ENCODE assay signal across 8 cellular contexts in the genomic region with DNA sequence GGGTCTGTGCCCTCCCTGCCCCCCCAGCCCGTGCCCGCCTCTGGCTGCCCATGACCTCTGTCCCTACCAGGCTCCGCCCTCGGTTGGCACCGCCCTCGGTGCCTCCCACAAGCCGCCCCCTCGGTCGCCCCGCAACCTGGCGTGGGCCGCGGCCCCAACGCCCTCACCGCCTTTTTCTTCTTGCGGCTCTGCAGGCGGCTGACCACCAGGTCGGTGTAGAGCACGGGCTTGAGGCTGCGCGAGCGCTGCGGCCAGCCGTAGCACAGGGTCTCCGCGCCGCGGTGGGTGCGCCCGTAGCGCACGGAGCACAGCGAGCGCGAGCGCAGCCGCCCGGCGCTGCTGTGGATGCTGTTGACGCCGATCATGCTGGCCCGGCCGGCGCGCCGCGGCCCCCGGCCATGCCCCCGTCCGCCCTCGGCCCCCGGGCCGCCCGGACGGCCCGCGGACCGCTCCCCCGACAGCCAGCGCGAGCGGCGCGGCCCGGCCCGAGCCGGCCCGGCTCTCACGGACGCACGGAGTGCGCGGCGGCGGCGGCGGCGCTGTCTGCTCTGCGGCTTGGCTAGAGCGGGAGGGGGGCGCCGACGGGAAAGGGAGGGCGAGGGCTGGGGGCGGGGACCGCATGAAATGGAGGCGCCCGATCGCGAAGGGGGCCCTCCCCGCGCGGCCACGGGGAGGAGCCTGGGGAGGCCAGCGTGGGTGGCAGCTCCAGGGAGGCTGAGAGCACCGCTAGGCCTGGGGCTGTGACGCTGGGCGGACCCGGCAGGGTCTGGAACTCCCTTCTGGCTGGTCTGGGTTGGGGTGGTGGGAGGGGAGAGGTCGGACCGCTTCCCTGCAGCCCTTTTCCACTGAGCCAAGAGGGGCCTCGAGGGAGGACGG. TPM values are rescaled to one million over a fixed set of nuclear protein-coding genes. Genes with fewer than 3 reads are reported as not detected.
DNase-seq lines count a peak whose midpoint lies in the region; ATAC-seq and TF ChIP-seq lines count a peak whose summit lies in the region.

No MANE protein-coding gene starts in this region.

- H3K4me2 ChIP-seq in mesenchymal stem cell (ENCODE audit: low read length, poor library complexity, severe bottlenecking) = peak overlapping the region; percentile 72

- H3K4ac ChIP-seq in mesenchymal stem cell (ENCODE audit: low read depth in 1 of 2, low read length in 2 of 2) = no peak overlapping the region

- H3K27ac ChIP-seq in HL-60 (replicated peaks) (no peak overlapping the region), cingulate gyrus (ENCODE audit: low read depth, low read length) (peak overlapping the region; percentile 83), mesenchymal stem cell (ENCODE audit: low read length, poor library complexity, severe bottlenecking) (no peak overlapping the region)

- no peak overlapping the region for H3K23ac ChIP-seq in mesenchymal stem cell (ENCODE audit: low read length in 2 of 2)

- H3K27me3 ChIP-seq in HL-60 (ENCODE audit: insufficient read depth, poor library complexity, severe bottlenecking) = peaks cover 54% of the 10 kb centered on the region
- peaks cover 79% of the 10 kb centered on the region in 2 experiments for H3K27me3 ChIP-seq in mesenchymal stem cell (ENCODE audit: control insufficient read depth in 1 of 2, insufficient read depth in 1 of 2, low read length in 2 of 2)

- no peak overlapping the region for H2BK120ac ChIP-seq in mesenchymal stem cell (ENCODE audit: low read depth, low read length)

- no peaks in the 10 kb centered on the region for H3K79me1 ChIP-seq in mesenchymal stem cell (replicated peaks; ENCODE audit: low read length, poor library complexity, severe bottlenecking)

- H2BK15ac ChIP-seq in mesenchymal stem cell (ENCODE audit: low read depth, poor library complexity, severe bottlenecking) = no peak overlapping the region

- no peak for ATAC-seq in HG02763 (IDR thresholded peaks at IDR 0.05; ENCODE audit: unreplicated experiment)

- no peak overlapping the region for H2BK12ac ChIP-seq in mesenchymal stem cell (ENCODE audit: low read length in 2 of 2)

- H4K8ac ChIP-seq in mesenchymal stem cell (ENCODE audit: low read length) = no peak overlapping the region

- TF ChIP-seq CTCF in HL-60 (IDR thresholded peaks at IDR 0.05; ENCODE audit: insufficient read depth, low read length) = no peak

- DNase-seq in HL-60 (ENCODE audit: low read depth in 1 of 2, low spot score in 1 of 2) = no peak
- DNase-seq in activated CD4-positive, alpha-beta T cell treated with anti-CD3 and anti-CD28 coated beads for 4 hours = peak; percentile 81 to 83
- peak; percentile 54 for DNase-seq in mesenchymal stem cell
- DNase-seq in stimulated activated CD8-positive, alpha-beta memory T cell treated with anti-CD3 and anti-CD28 coated beads, Interleukin-12 subunit alpha, Interleukin-12 subunit beta, amount 100 ng/mL, for 4 hours (ENCODE audit: low read depth) = peak; percentile 76
- DNase-seq in MV-4-11 (lab: John Stamatoyannopoulos, UW) = no peak
- DNase-seq in SHP77 (lab: John Stamatoyannopoulos, UW) = no peak

- H3K9me3 ChIP-seq in mesenchymal stem cell (ENCODE audit: control insufficient read depth, low read length) = no peaks in the 10 kb centered on the region

- no peak overlapping the region for H3K14ac ChIP-seq in mesenchymal stem cell (ENCODE audit: low read length in 2 of 2)

- peaks cover 19% of the 10 kb centered on the region for H3K4me1 ChIP-seq in mesenchymal stem cell (ENCODE audit: control insufficient read depth, insufficient read depth, low read depth, low read length)

- under 1% methylated on average over 30 of the region's 103 CpGs for WGBS in mesenchymal stem cell

- H3K4me3 ChIP-seq in HL-60 (replicated peaks; ENCODE audit: insufficient read depth, low read length) (0 out of 2 replicates have a peak overlapping the region, but pooled peaks have one; percentile 1), mesenchymal stem cell (ENCODE audit: insufficient read depth in 1 of 2, low read depth in 1 of 2, low read length in 2 of 2) (peak overlapping the region; percentile 34 to 47)

- H2AFZ ChIP-seq in mesenchymal stem cell (ENCODE audit: low read depth, low read length) = peak overlapping the region; percentile 57

- H4K91ac ChIP-seq in mesenchymal stem cell (ENCODE audit: low read length) = no peak overlapping the region

- peak overlapping the region in 1 of 2 experiments; percentile 43 for H3K18ac ChIP-seq in mesenchymal stem cell (ENCODE audit: low read depth in 1 of 2, low read length in 2 of 2)

- H2BK5ac ChIP-seq in mesenchymal stem cell (ENCODE audit: low read depth, low read length, poor library complexity, severe bottlenecking) = no peak overlapping the region

- no peak overlapping the region for H2AK5ac ChIP-seq in mesenchymal stem cell (ENCODE audit: low read length, severe bottlenecking)

- H3K36me3 ChIP-seq in mesenchymal stem cell (ENCODE audit: control insufficient read depth in 1 of 2, insufficient read depth in 2 of 2, low read depth in 1 of 2, low read length in 2 of 2) = peaks cover 0 to 6% of the 10 kb centered on the region in 2 experiments

- H3K9ac ChIP-seq in mesenchymal stem cell (ENCODE audit: low read length) = no peak overlapping the region

RNA-seq across cellular contexts. Expression of gene PSD, which starts 9.6 kb away (rescaled TPM):
- polyA plus RNA-seq in mesenchymal stem cell (2013, experiment 1 of 2) = 2.6 TPM
- 2.2 TPM for polyA plus RNA-seq in mesenchymal stem cell (2013, experiment 2 of 2)

RNA-seq across cellular contexts. Expression of gene FBXL15, which starts 11.7 kb away (rescaled TPM):
- polyA plus RNA-seq in mesenchymal stem cell (2013, experiment 1 of 2) = 7.3 TPM
- 7.5 TPM for polyA plus RNA-seq in mesenchymal stem cell (2013, experiment 2 of 2)

RNA-seq across cellular contexts. Expression of gene NFKB2, which starts 13.5 kb away (rescaled TPM):
- 11.8 TPM for polyA plus RNA-seq in mesenchymal stem cell (2013, experiment 1 of 2)
- 11.2 TPM for polyA plus RNA-seq in mesenchymal stem cell (2013, experiment 2 of 2)

RNA-seq across cellular contexts. Expression of gene CUEDC2, which starts 23.4 kb away (rescaled TPM):
- 77.8 TPM for polyA plus RNA-seq in mesenchymal stem cell (2013, experiment 1 of 2)
- polyA plus RNA-seq in mesenchymal stem cell (2013, experiment 2 of 2) = 80.7 TPM

RNA-seq across cellular contexts. Expression of gene C10orf95, which starts 42.4 kb away (rescaled TPM):
- not detected for polyA plus RNA-seq in mesenchymal stem cell (2013, experiment 1 of 2)
- 0.03 TPM for polyA plus RNA-seq in mesenchymal stem cell (2013, experiment 2 of 2)

Comparison
In these comparisons a context has a peak if more than half of its experiments do, and no peak if none do; other contexts are left out.
1. DNase-seq: peak in activated CD4-positive, alpha-beta T cell treated with anti-CD3 and anti-CD28 coated beads for 4 hours (2 of 2), mesenchymal stem cell (single experiment) and stimulated activated CD8-positive, alpha-beta memory T cell treated with anti-CD3 and anti-CD28 coated beads, Interleukin-12 subunit alpha, Interleukin-12 subunit beta, amount 100 ng/mL, for 4 hours (single experiment); none in HL-60 (0 of 2), MV-4-11 (single experiment) and SHP77 (0 of 2).